In genomic region chr16:50153648-50154368, GRCh38 we compare ENCODE assay signal across 8 cellular contexts. TPM values are rescaled to one million over a fixed set of nuclear protein-coding genes. Genes with fewer than 3 reads are reported as not detected.
A peak's percentile ranks its signal among the peaks of the same experiment; 100 is the strongest.
DNase-seq lines count a peak whose midpoint lies in the region; ATAC-seq and TF ChIP-seq lines count a peak whose summit lies in the region.

No MANE protein-coding gene starts in this region.

- intact Hi-C loops in lower lobe of right lung (cut with DNase I) = no loop called here
- intact Hi-C loops in stomach (cut with DNase I; ENCODE audit: low total_unique reads) = no loop called here

- peaks cover 23% of the 10 kb centered on the region for H3K4me1 ChIP-seq in SJCRH30
- peaks cover 34% of the 10 kb centered on the region for H3K4me1 ChIP-seq in lower lobe of right lung
- H3K4me1 ChIP-seq in stomach = peaks cover 17 to 53% (median 35%) of the 10 kb centered on the region in 4 donors

- 0 to 3% (median 1%) methylated on average over 23 to 80 of the region's 80 CpGs for WGBS in stomach, 5 donors

- ATAC-seq in HG02943 (IDR thresholded peaks at IDR 0.05; ENCODE audit: low read depth, unreplicated experiment) (peak; percentile 16), lower lobe of right lung (peak in 1 of 2 donors; percentile 4)

- no peaks in the 10 kb centered on the region for H3K36me3 ChIP-seq in SJCRH30
- no peaks in the 10 kb centered on the region for H3K36me3 ChIP-seq in lower lobe of right lung
- H3K36me3 ChIP-seq in stomach = no peaks in the 10 kb centered on the region

- no peak for TF ChIP-seq EP300 in stomach (IDR thresholded peaks at IDR 0.05)

- peaks cover 50% of the 10 kb centered on the region for H3K4me1 Mint-ChIP-seq in activated naive CD4-positive, alpha-beta T cell treated with anti-CD3 and anti-CD28 coated beads, Interleukin-2, amount 10 ng/mL, durations not matched to agents 7 days and 5 days

- CTCF ChIA-PET in activated naive CD4-positive, alpha-beta T cell treated with anti-CD3 and anti-CD28 coated beads, Interleukin-2, amount 10 ng/mL, durations not matched to agents 7 days and 5 days (lab: Charles Lee) = no interaction called here

- H3K4me3 Mint-ChIP-seq in activated naive CD4-positive, alpha-beta T cell treated with anti-CD3 and anti-CD28 coated beads, Interleukin-2, amount 10 ng/mL, durations not matched to agents 7 days and 5 days = peak overlapping the region; percentile 81

- no peaks in the 10 kb centered on the region for H3K27me3 ChIP-seq in SJCRH30
- H3K27me3 ChIP-seq in lower lobe of right lung (ENCODE audit: low read depth) = no peaks in the 10 kb centered on the region
- H3K27me3 ChIP-seq in stomach = no peaks in the 10 kb centered on the region

- TF ChIP-seq POLR2A in stomach (IDR thresholded peaks at IDR 0.05) = no peak

- H3K36me3 Mint-ChIP-seq in activated naive CD4-positive, alpha-beta T cell treated with anti-CD3 and anti-CD28 coated beads, Interleukin-2, amount 10 ng/mL, durations not matched to agents 7 days and 5 days = peaks cover 19% of the 10 kb centered on the region

- H3K9me3 Mint-ChIP-seq in activated naive CD4-positive, alpha-beta T cell treated with anti-CD3 and anti-CD28 coated beads, Interleukin-2, amount 10 ng/mL, durations not matched to agents 7 days and 5 days = no peaks in the 10 kb centered on the region

- TF ChIP-seq CTCF in coronary artery (IDR thresholded peaks at IDR 0.05) (no peak), lower lobe of right lung (IDR thresholded peaks at IDR 0.05) (no peak), stomach (IDR thresholded peaks at IDR 0.05) (no peak)

- DNase-seq in activated naive CD4-positive, alpha-beta T cell treated with anti-CD3 and anti-CD28 coated beads, Interleukin-2, amount 10 ng/mL, durations not matched to agents 7 days and 5 days = peak; percentile 53
- DNase-seq in activated naive CD4-positive, alpha-beta T cell treated with Interleukin-2 at 50 U/mL for 16 hours = no peak
- peak; percentile 20 to 41 for DNase-seq in SJCRH30
- peak; percentile 81 for DNase-seq in coronary artery (ENCODE audit: low spot score)
- peak; percentile 71 for DNase-seq in lower lobe of right lung
- no peak for DNase-seq in stomach
- no peak for DNase-seq in NCI-H146 (lab: John Stamatoyannopoulos, UW)

- H3K9me3 ChIP-seq in SJCRH30 (replicated peaks) (no peaks in the 10 kb centered on the region), lower lobe of right lung (no peaks in the 10 kb centered on the region), stomach (no peaks in the 10 kb centered on the region)

- no peak overlapping the region for H3K27ac ChIP-seq in SJCRH30
- peak overlapping the region; percentile 48 to 99 for H3K27ac ChIP-seq in coronary artery
- H3K27ac ChIP-seq in lower lobe of right lung = peak overlapping the region; percentile 75
- H3K27ac ChIP-seq in stomach = peak overlapping the region; percentile 73 to 100 (median 95)

- H3K4me3 ChIP-seq in SJCRH30 (peak overlapping the region; percentile 98), coronary artery (peak overlapping the region; percentile 99), lower lobe of right lung (peak overlapping the region; percentile 72), stomach (peak overlapping the region; percentile 70 to 99 (median 80))

- peak overlapping the region; percentile 83 for H3K27ac Mint-ChIP-seq in activated naive CD4-positive, alpha-beta T cell treated with anti-CD3 and anti-CD28 coated beads, Interleukin-2, amount 10 ng/mL, durations not matched to agents 7 days and 5 days

- H3K27me3 Mint-ChIP-seq in activated naive CD4-positive, alpha-beta T cell treated with anti-CD3 and anti-CD28 coated beads, Interleukin-2, amount 10 ng/mL, durations not matched to agents 7 days and 5 days = no peaks in the 10 kb centered on the region

RNA-seq across cellular contexts. Expression of gene TENT4B, which starts 0.7 kb away (rescaled TPM):
- total RNA-seq in SJCRH30 (2014; rRNA removed; shearing (Covaris generic)) = 9.6 and 12.4 TPM in 2 replicates
- total RNA-seq in lower lobe of right lung (12.8 TPM), stomach (10 to 100 TPM in 4 of 5 donors, 1 to 10 TPM in 1; 4.1 to 24.1 (median 14.9) TPM)
- polyA plus RNA-seq in stomach = 1 to 10 TPM; 2.4 to 3.2 (median 2.8) TPM

Comparison
In these comparisons a context has a peak if more than half of its experiments do, and no peak if none do; other contexts are left out.
1. DNase-seq: peak in activated naive CD4-positive, alpha-beta T cell treated with anti-CD3 and anti-CD28 coated beads, Interleukin-2, amount 10 ng/mL, durations not matched to agents 7 days and 5 days (single experiment), SJCRH30 (2 of 2), coronary artery (single experiment) and lower lobe of right lung (single experiment); none in activated naive CD4-positive, alpha-beta T cell treated with Interleukin-2 at 50 U/mL for 16 hours (single experiment), stomach (single experiment) and NCI-H146 (single experiment).
2. Peak in every context shown above with its lines, with median percentiles within 50 percentile points of each other: H3K4me3 ChIP-seq.